In genomic region chr9:135930446-135931345, GRCh38 we compare ENCODE assay signal across 26 cellular contexts.
"Had no signal": no experiment of that assay in that cellular context is flagged by ENCODE, and none has a peak within 500 bp of the region (broad histone marks: within the 10 kb centered on the region; RNA-seq: fewer than 3 reads in every experiment).

No MANE protein-coding gene starts in this region.

- H3K27me3 Mint-ChIP-seq: activated CD4-positive, alpha-beta T cell treated with anti-CD3 and anti-CD28 coated beads, Interleukin-2, amount 10 ng/mL, durations not matched to agents 7 days and 5 days; activated CD8-positive, alpha-beta memory T cell treated with anti-CD3 and anti-CD28 coated beads, Interleukin-2, amount 10 ng/mL, durations not matched to agents 7 days and 5 days; activated CD8-positive, alpha-beta T cell treated with anti-CD3 and anti-CD28 coated beads for 36 hours; effector memory CD8-positive, alpha-beta T cell; naive thymus-derived CD8-positive, alpha-beta T cell; stimulated activated naive CD8-positive, alpha-beta T cell treated with anti-CD3 and anti-CD28 coated beads, Interleukin-15, Interleukin-2, amounts not matched to agents 100 ng/mL and 50 ng/mL, for 24 hours had no signal

- H3K4me1 ChIP-seq: breast epithelium, lower lobe of right lung, right lobe of liver, uterus had no signal

- H3K4me3 ChIP-seq: breast epithelium, heart left ventricle, left lung, lower lobe of right lung, right lobe of liver, skin epidermis, thoracic aorta, uterus had no signal

- DNase-seq: activated CD4-positive, alpha-beta T cell treated with anti-CD3 and anti-CD28 coated beads, Interleukin-2, amount 10 ng/mL, durations not matched to agents 7 days and 5 days; activated CD4-positive, CD25-positive, alpha-beta regulatory T cell treated with anti-CD3 and anti-CD28 coated beads, Interleukin-2, amount 50 U/mL, for 72 hours; activated CD8-positive, alpha-beta memory T cell treated with anti-CD3 and anti-CD28 coated beads, Interleukin-2, amount 10 ng/mL, durations not matched to agents 7 days and 5 days; activated CD8-positive, alpha-beta T cell treated with anti-CD3 and anti-CD28 coated beads for 36 hours; activated naive CD4-positive, alpha-beta T cell; activated T-cell treated with anti-CD3 and anti-CD28 coated beads, Interleukin-2, amount 50 U/mL, for 48 hours; central memory CD4-positive, alpha-beta T cell; effector memory CD8-positive, alpha-beta T cell; heart left ventricle; lower lobe of right lung; mesenchymal stem cell; naive thymus-derived CD8-positive, alpha-beta T cell; stimulated activated CD4-positive, alpha-beta T cell treated with anti-CD3 and anti-CD28 coated beads, Interleukin-12 subunit alpha, Interleukin-12 subunit beta, amount 100 ng/mL, for 4 hours; stimulated activated CD4-positive, alpha-beta T cell treated with anti-CD3 and anti-CD28 coated beads, Interleukin-4, amount 100 ng/mL, for 1 hour; T1000; trophoblast cell; uterus; WERI-Rb-1 had no signal

- H3K9me3 ChIP-seq: breast epithelium, heart left ventricle, left lung, lower lobe of right lung, right lobe of liver, thoracic aorta, uterus had no signal

- ATAC-seq: activated CD8-positive, alpha-beta memory T cell treated with anti-CD3 and anti-CD28 coated beads, Interleukin-2, amount 10 ng/mL, durations not matched to agents 7 days and 5 days; activated CD8-positive, alpha-beta T cell treated with anti-CD3 and anti-CD28 coated beads for 36 hours; activated naive CD4-positive, alpha-beta T cell treated with anti-CD3 and anti-CD28 coated beads, Interleukin-2, amount 50 U/mL, for 72 hours; effector memory CD8-positive, alpha-beta T cell; heart left ventricle; left lung; lower lobe of right lung; naive thymus-derived CD8-positive, alpha-beta T cell; right lobe of liver had no signal

- H3K27ac Mint-ChIP-seq: activated CD4-positive, alpha-beta T cell treated with anti-CD3 and anti-CD28 coated beads, Interleukin-2, amount 10 ng/mL, durations not matched to agents 7 days and 5 days; activated CD8-positive, alpha-beta memory T cell treated with anti-CD3 and anti-CD28 coated beads, Interleukin-2, amount 10 ng/mL, durations not matched to agents 7 days and 5 days; activated CD8-positive, alpha-beta T cell treated with anti-CD3 and anti-CD28 coated beads for 36 hours; effector memory CD8-positive, alpha-beta T cell; stimulated activated naive CD8-positive, alpha-beta T cell treated with anti-CD3 and anti-CD28 coated beads, Interleukin-15, Interleukin-2, amounts not matched to agents 100 ng/mL and 50 ng/mL, for 24 hours; T-helper 1 cell treated with Interleukin-12 subunit alpha and Interleukin-12 subunit beta and Interleukin-4 antibody, amounts not matched to agents 30 μg/mL and 1 μg/mL, for 36 hours had no signal

- H3K27me3 ChIP-seq: breast epithelium, heart left ventricle, left lung, right lobe of liver, uterus had no signal

- H3K4me3 Mint-ChIP-seq: activated CD4-positive, alpha-beta T cell treated with anti-CD3 and anti-CD28 coated beads, Interleukin-2, amount 10 ng/mL, durations not matched to agents 7 days and 5 days; activated CD8-positive, alpha-beta memory T cell treated with anti-CD3 and anti-CD28 coated beads, Interleukin-2, amount 10 ng/mL, durations not matched to agents 7 days and 5 days; activated CD8-positive, alpha-beta T cell treated with anti-CD3 and anti-CD28 coated beads for 36 hours; effector memory CD8-positive, alpha-beta T cell; naive thymus-derived CD8-positive, alpha-beta T cell; stimulated activated naive CD8-positive, alpha-beta T cell treated with anti-CD3 and anti-CD28 coated beads, Interleukin-15, Interleukin-2, amounts not matched to agents 100 ng/mL and 50 ng/mL, for 24 hours; T-helper 1 cell treated with Interleukin-12 subunit alpha and Interleukin-12 subunit beta and Interleukin-4 antibody, amounts not matched to agents 30 μg/mL and 1 μg/mL, for 36 hours had no signal

- H3K27ac ChIP-seq: breast epithelium, heart left ventricle, left lung, lower lobe of right lung, right lobe of liver, skin epidermis, thoracic aorta, uterus, WERI-Rb-1 had no signal

- H3K9me3 Mint-ChIP-seq: activated CD4-positive, alpha-beta T cell treated with anti-CD3 and anti-CD28 coated beads, Interleukin-2, amount 10 ng/mL, durations not matched to agents 7 days and 5 days; activated CD8-positive, alpha-beta T cell treated with anti-CD3 and anti-CD28 coated beads for 36 hours; activated naive CD4-positive, alpha-beta T cell treated with anti-CD3 and anti-CD28 coated beads, Interleukin-2, amount 50 U/mL, for 72 hours; effector memory CD8-positive, alpha-beta T cell; naive thymus-derived CD8-positive, alpha-beta T cell; stimulated activated naive CD8-positive, alpha-beta T cell treated with anti-CD3 and anti-CD28 coated beads, Interleukin-15, Interleukin-2, amounts not matched to agents 100 ng/mL and 50 ng/mL, for 24 hours; T-helper 1 cell treated with Interleukin-12 subunit alpha and Interleukin-12 subunit beta and Interleukin-4 antibody, amounts not matched to agents 30 μg/mL and 1 μg/mL, for 36 hours had no signal

- H3K36me3 ChIP-seq: uterus had no signal
